In the genomic region with DNA sequence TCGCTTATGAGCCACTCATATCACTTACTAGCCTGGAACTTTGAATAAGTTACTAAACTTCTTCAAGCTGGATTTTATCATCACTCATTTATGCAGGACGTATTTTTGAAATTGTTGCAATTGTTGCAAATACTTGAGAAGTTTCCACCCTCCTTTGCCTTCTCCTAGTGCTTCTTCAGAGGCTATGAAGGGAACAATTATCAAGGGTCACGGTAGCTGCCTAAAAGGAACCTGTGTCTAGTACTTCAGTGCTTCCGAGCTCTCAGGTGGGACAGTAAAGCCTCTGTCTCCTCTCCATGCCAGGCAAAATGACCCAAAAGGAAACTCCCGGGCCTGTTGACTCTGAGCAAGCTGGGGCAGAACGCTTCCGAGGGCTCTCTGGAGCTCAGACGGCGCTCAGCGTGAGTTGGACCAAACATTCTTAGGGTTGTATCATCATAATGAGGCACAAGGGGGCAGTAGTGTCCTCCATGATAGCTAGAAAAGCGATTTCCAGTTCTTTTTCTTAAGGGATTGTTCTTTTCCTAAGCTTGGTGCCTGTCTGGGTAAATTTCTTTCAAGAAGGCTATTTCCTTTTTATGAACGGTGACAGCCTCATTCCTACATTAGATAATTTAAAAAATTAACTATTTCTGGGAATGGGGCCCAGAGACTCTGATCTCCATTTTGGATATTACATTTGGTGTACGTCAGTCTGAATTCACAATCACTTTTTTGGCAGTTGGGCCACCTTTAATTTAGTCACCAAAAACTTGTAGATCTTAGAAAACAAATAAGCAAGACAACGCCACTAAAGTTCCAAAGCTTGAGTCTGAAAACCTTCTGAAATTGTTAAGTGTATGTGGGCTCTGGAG, we compare ENCODE assay signal across 9 cellular contexts.
DNase-seq lines count a peak whose midpoint lies in the region; ATAC-seq and TF ChIP-seq lines count a peak whose summit lies in the region.
"Had no signal": no experiment of that assay in that cellular context is flagged by ENCODE, and none has a peak within 500 bp of the region (broad histone marks: within the 10 kb centered on the region; RNA-seq: fewer than 3 reads in every experiment).

No MANE protein-coding gene starts in this region.

- DNase-seq in NCI-H510A treated with DMSO at 0.1 percent for 48 hours (lab: John Stamatoyannopoulos, UW) (peak; percentile 62), head of caudate nucleus (peak in 39 of 42 donors; percentile 5 to 82 (median 48)), prostate gland (ENCODE audit: low spot score) (peak; percentile 60), NCI-H226 (no peak)
- DNase-seq in activated naive CD8-positive, alpha-beta T cell treated with anti-CD3 and anti-CD28 coated beads for 36 hours, result peak; percentile 6

- H3K4me3 Mint-ChIP-seq in activated naive CD8-positive, alpha-beta T cell treated with anti-CD3 and anti-CD28 coated beads for 36 hours, result no peak overlapping the region

- intact Hi-C loops in head of caudate nucleus (cut with DNase I), result loop anchor here (10.0 kb wide), 1 partner anchor 991 kb away; no protein-coding TSS in a partner anchor
- intact Hi-C loops in prostate gland (cut with DNase I), result loop anchor here (5.0 to 10.0 kb wide), 3 partner anchors 361 to 991 kb away; no protein-coding TSS in a partner anchor

- H3K27ac Mint-ChIP-seq in activated naive CD8-positive, alpha-beta T cell treated with anti-CD3 and anti-CD28 coated beads for 36 hours, result no peak overlapping the region

- 25% methylated on average over 14 of the region's 14 CpGs for WGBS in prostate gland

- no peaks in the 10 kb centered on the region for H3K36me3 ChIP-seq in prostate gland
- H3K36me3 ChIP-seq: neutrophil had no signal

- TF ChIP-seq CTCF in C4-2B (conservative IDR thresholded peaks at IDR 0.05) (peak; percentile 79), prostate gland (IDR thresholded peaks at IDR 0.05) (peak; percentile 47 to 69 (median 60))

- no peak for TF ChIP-seq POLR2A in prostate gland (IDR thresholded peaks at IDR 0.05)

- H3K27me3 Mint-ChIP-seq in activated naive CD8-positive, alpha-beta T cell treated with anti-CD3 and anti-CD28 coated beads for 36 hours, result peaks cover 6% of the 10 kb centered on the region

- no peak overlapping the region for H3K4me3 ChIP-seq in prostate gland

- H3K4me1 ChIP-seq in prostate gland (replicated peaks), result no peaks in the 10 kb centered on the region

- peaks cover 4% of the 10 kb centered on the region for H3K9me3 Mint-ChIP-seq in activated naive CD8-positive, alpha-beta T cell treated with anti-CD3 and anti-CD28 coated beads for 36 hours

- H3K27ac ChIP-seq in C4-2B (no peak overlapping the region), prostate gland (no peak overlapping the region)
- H3K27ac ChIP-seq: neutrophil had no signal

- peaks cover 2% of the 10 kb centered on the region for H3K4me1 Mint-ChIP-seq in activated naive CD8-positive, alpha-beta T cell treated with anti-CD3 and anti-CD28 coated beads for 36 hours

- no peaks in the 10 kb centered on the region for H3K27me3 ChIP-seq in prostate gland (replicated peaks; ENCODE audit: insufficient read depth)
- H3K27me3 ChIP-seq: neutrophil had no signal

- no peaks in the 10 kb centered on the region for H3K36me3 Mint-ChIP-seq in activated naive CD8-positive, alpha-beta T cell treated with anti-CD3 and anti-CD28 coated beads for 36 hours

- H3K9me3 ChIP-seq in prostate gland, result no peaks in the 10 kb centered on the region
- H3K9me3 ChIP-seq: neutrophil had no signal

- ATAC-seq in GM18861 (IDR thresholded peaks at IDR 0.05; ENCODE audit: unreplicated experiment), result peak; percentile 70
- peak; percentile 78 for ATAC-seq in HG03378 (IDR thresholded peaks at IDR 0.05; ENCODE audit: unreplicated experiment)
